ENCODE assay signal across 28 cellular contexts in genomic region chr12:96979532-96979931, GRCh38.
"Had no signal": no experiment of that assay in that cellular context is flagged by ENCODE, and none has a peak within 500 bp of the region (broad histone marks: within the 10 kb centered on the region; RNA-seq: fewer than 3 reads in every experiment).

No MANE protein-coding gene starts in this region.

- H3K4me1 ChIP-seq: colonic mucosa, esophagus squamous epithelium, gastrocnemius medialis, heart right ventricle, left lung, lower lobe of right lung had no signal

- H3K4me3 Mint-ChIP-seq: dendritic cell treated with granulocyte-macrophage colony-stimulating factor and Interleukin-4, amounts not matched to agents 40 ng/mL and 50 ng/mL, for 4 days; effector memory CD8-positive, alpha-beta T cell; endodermal cell; mesothelial cell of epicardium; naive B cell had no signal

- H3K27ac Mint-ChIP-seq: dendritic cell treated with granulocyte-macrophage colony-stimulating factor and Interleukin-4, amounts not matched to agents 40 ng/mL and 50 ng/mL, for 4 days; effector memory CD8-positive, alpha-beta T cell; endodermal cell; mesothelial cell of epicardium; naive B cell had no signal

- H3K4me3 ChIP-seq: colonic mucosa, esophagus squamous epithelium, gastrocnemius medialis, heart right ventricle, left lung, lower lobe of right lung, mucosa of descending colon had no signal

- DNase-seq: colonic mucosa; cortex of kidney; effector CD8-positive, alpha-beta T cell; effector memory CD8-positive, alpha-beta T cell; endodermal cell; erythroblast; esophagus squamous epithelium; foreskin fibroblast; foreskin melanocyte; gastrocnemius medialis; glutamatergic neuron; head of caudate nucleus; heart right ventricle; hippocampal formation; left cardiac atrium; left lung; left ventricle myocardium superior; lower lobe of right lung; mesenchymal stem cell; mucosa of descending colon; naive B cell had no signal

- ATAC-seq: effector memory CD8-positive, alpha-beta T cell; esophagus mucosa; gastrocnemius medialis; heart right ventricle; left cardiac atrium; left lung; left ventricle myocardium superior; lower lobe of right lung; mucosa of descending colon had no signal

- H3K27ac ChIP-seq: colonic mucosa, epithelial cell of prostate, esophagus squamous epithelium, gastrocnemius medialis, heart right ventricle, left lung, lower lobe of right lung had no signal

- H3K9me3 ChIP-seq: colonic mucosa, esophagus squamous epithelium, gastrocnemius medialis, heart right ventricle, left lung, lower lobe of right lung, mucosa of descending colon had no signal

- H3K36me3 ChIP-seq: colonic mucosa, esophagus squamous epithelium, gastrocnemius medialis, heart right ventricle, left lung, lower lobe of right lung had no signal

- FAIRE-seq: endometrium, islet of Langerhans, keratinocyte had no signal

- H3K4me1 Mint-ChIP-seq: naive B cell had no signal

- H3K36me3 Mint-ChIP-seq: mesothelial cell of epicardium, naive B cell had no signal

- H3K27me3 ChIP-seq: colonic mucosa, gastrocnemius medialis had no signal

- H3K9me3 Mint-ChIP-seq: dendritic cell treated with granulocyte-macrophage colony-stimulating factor and Interleukin-4, amounts not matched to agents 40 ng/mL and 50 ng/mL, for 4 days; effector memory CD8-positive, alpha-beta T cell; endodermal cell; mesothelial cell of epicardium; naive B cell had no signal
